In the genomic region with DNA sequence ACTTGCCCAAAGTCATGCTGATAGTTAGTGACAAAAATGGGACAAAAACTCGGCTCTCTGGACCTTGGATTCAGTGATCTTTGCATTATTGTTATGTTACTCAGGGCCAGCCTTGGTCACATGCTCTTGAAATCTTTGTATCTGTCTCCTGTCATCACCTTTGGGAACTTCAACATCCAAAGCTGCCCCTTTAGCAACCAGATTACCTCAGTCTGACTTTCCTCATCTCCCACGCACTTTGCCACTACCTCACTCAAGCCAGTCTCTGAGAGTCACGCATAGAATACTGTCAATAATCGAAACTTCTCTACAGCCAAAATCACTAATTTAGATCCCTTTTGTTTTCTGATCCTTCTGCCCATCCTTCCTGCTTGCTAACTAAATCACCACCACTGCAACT, we compare ENCODE assay signal across 14 cellular contexts.
DNase-seq lines count a peak whose midpoint lies in the region; ATAC-seq, FAIRE-seq and TF ChIP-seq lines count a peak whose summit lies in the region.
"Had no signal": no experiment of that assay in that cellular context is flagged by ENCODE, and none has a peak within 500 bp of the region (broad histone marks: within the 10 kb centered on the region; RNA-seq: fewer than 3 reads in every experiment).

No MANE protein-coding gene starts in this region.

- DNase-seq in IMR-90 = peak; percentile 56
- peak; percentile 21 to 68 for DNase-seq in cardiac fibroblast (ENCODE audit: low read depth in 2 of 2)
- peak; percentile 34 for DNase-seq in iris pigment epithelial cell (ENCODE audit: low read depth)
- DNase-seq in urothelium cell line (ENCODE audit: low spot score) = no peak
- DNase-seq in HepG2 (ENCODE audit: low spot score) = no peak
- DNase-seq in NCI-H526 (lab: John Stamatoyannopoulos, UW) = no peak
- DNase-seq: CD8-positive, alpha-beta memory T cell; NCI-H1436; NCI-H345 had no signal

- peak overlapping the region; percentile 72 to 79 for H4K8ac ChIP-seq in IMR-90 (ENCODE audit: low read depth in 2 of 2, low read length in 2 of 2)

- H2AFZ ChIP-seq in IMR-90 (replicated peaks; ENCODE audit: low read length, poor library complexity) (peak overlapping the region; percentile 46), HepG2 (ENCODE audit: low read length) (no peak overlapping the region)

- intact Hi-C loops in IMR-90 (cut with micrococcal nuclease) (no loop called here), HepG2 (cut with micrococcal nuclease; ENCODE audit: unreplicated experiment) (no loop called here)

- H3K4me1 ChIP-seq in IMR-90 (ENCODE audit: control insufficient read depth, insufficient read depth, low read length) (peaks cover 7% of the 10 kb centered on the region), HepG2 (ENCODE audit: insufficient read depth, low read length) (no peaks in the 10 kb centered on the region)
- H3K4me1 ChIP-seq: HAP-1 had no signal

- H2BK5ac ChIP-seq in IMR-90 (ENCODE audit: low read depth, low read length, poor library complexity, severe bottlenecking) = peak overlapping the region; percentile 77

- no peak overlapping the region for H3K4me3 ChIP-seq in IMR-90 (ENCODE audit: insufficient read depth, low read depth, low read length)
- no peak overlapping the region for H3K4me3 ChIP-seq in cardiac fibroblast (replicated peaks in 1 of 2; ENCODE audit: low read depth in 2 of 2, low read length in 2 of 2)
- H3K4me3 ChIP-seq in HepG2 (replicated peaks in 1 of 3; ENCODE audit: insufficient read depth in 1 of 3, low read depth in 2 of 3, low read length in 3 of 3) = no peak overlapping the region
- H3K4me3 ChIP-seq: BLaER1, HAP-1, SK-N-MC had no signal

- no peak overlapping the region; the same call in 1 of the 2 replicates for H3K56ac ChIP-seq in IMR-90 (ENCODE audit: extremely low read depth, insufficient read depth, low read length)

- no peaks in the 10 kb centered on the region for H3K79me2 ChIP-seq in HepG2 (ENCODE audit: insufficient read depth, low read length)

- H3K9me3 ChIP-seq in IMR-90 (ENCODE audit: control insufficient read depth, insufficient read depth, low read length) (no peaks in the 10 kb centered on the region), HepG2 (ENCODE audit: low read length) (no peaks in the 10 kb centered on the region)
- H3K9me3 ChIP-seq: BLaER1, HAP-1 had no signal

- H3K18ac ChIP-seq in IMR-90 (ENCODE audit: low read depth, low read length) = peak overlapping the region; percentile 40; the same call in 1 of the 2 replicates

- TF ChIP-seq RAD21 in IMR-90 (IDR thresholded peaks at IDR 0.05; ENCODE audit: low read length) (no peak), HepG2 (CRISPR knock-in tag; IDR thresholded peaks at IDR 0.05) (no peak)

- peak overlapping the region; percentile 92 for H2BK20ac ChIP-seq in IMR-90 (ENCODE audit: low read depth, low read length)

- H2BK15ac ChIP-seq in IMR-90 (ENCODE audit: low read depth, low read length) = peak overlapping the region; percentile 86; the same call in 2 of the 3 replicates

- POLR2A ChIA-PET in IMR-90 (lab: Charles Lee; ENCODE audit: unreplicated experiment) (no interaction called here), HepG2 (lab: Yijun Ruan, JAX) (no interaction called here)

- H3K27ac ChIP-seq in IMR-90 (ENCODE audit: insufficient read depth, low read length) (0 out of 2 replicates have a peak overlapping the region, but pooled peaks have one; percentile 2), HepG2 (ENCODE audit: extremely low read length, insufficient read depth, low read length) (no peak overlapping the region)
- H3K27ac ChIP-seq: BLaER1, SK-N-MC had no signal

- peak overlapping the region; percentile 83 for H4K91ac ChIP-seq in IMR-90 (ENCODE audit: insufficient read depth, low read depth, low read length)

- peak overlapping the region; percentile 96 for H2AK5ac ChIP-seq in IMR-90 (ENCODE audit: low read depth, low read length)

- H2BK120ac ChIP-seq in IMR-90 (ENCODE audit: low read depth, low read length) = peak overlapping the region; percentile 91

- CTCF ChIA-PET in IMR-90 (lab: Yijun Ruan, JAX) = interaction anchor here (0.7 kb wide), 1 partner anchor 24 kb away, joined by 3 read pairs; no protein-coding TSS in a partner anchor
- CTCF ChIA-PET in HepG2 (lab: Yijun Ruan, JAX; ENCODE audit: low intra/inter-chr PET ratio, low total read pairs) = no interaction called here

- 0 out of 2 replicates have a peak, but pooled peaks cover 6% of the 10 kb centered on the region for H3K9me1 ChIP-seq in IMR-90 (ENCODE audit: insufficient read depth, low read length)

- H4K5ac ChIP-seq in IMR-90 (ENCODE audit: low read depth, low read length) = peak overlapping the region; percentile 1; the same call in 1 of the 2 replicates

- in situ Hi-C loops in IMR-90 (cut with MboI; ENCODE audit: low sequenced_read_pairs) (no loop called here), HepG2 (cut with HindIII; ENCODE audit: extremely low pct_ligation_motif_present, low pct_unique_long_range_greater_than_20kb) (no loop called here)

- H3K79me1 ChIP-seq in IMR-90 (ENCODE audit: low read depth in 1 of 2, low read length in 2 of 2) = no peaks in the 10 kb centered on the region

- H4K20me1 ChIP-seq in IMR-90 (ENCODE audit: insufficient read depth, low read length) (no peaks in the 10 kb centered on the region), HepG2 (ENCODE audit: insufficient read depth, low read length) (no peaks in the 10 kb centered on the region)
- H4K20me1 ChIP-seq: BLaER1 had no signal

- H3K4ac ChIP-seq in IMR-90 (ENCODE audit: low read depth, low read length) = peak overlapping the region; percentile 84

- peak; percentile 83 for FAIRE-seq in urothelium cell line (lab: Jason Lieb, UNC)
- no peak for FAIRE-seq in HepG2 (lab: Jason Lieb, UNC)
- FAIRE-seq: GM18507 had no signal

- no peak overlapping the region for H3K4me2 ChIP-seq in IMR-90 (ENCODE audit: low read depth, low read length)
- H3K4me2 ChIP-seq in HepG2 (ENCODE audit: low read depth, low read length) = no peak overlapping the region
- H3K4me2 ChIP-seq: BLaER1 had no signal

- peak overlapping the region; percentile 84; the same call in 1 of the 2 replicates for H3K14ac ChIP-seq in IMR-90 (replicated peaks; ENCODE audit: low read depth, low read length)

- H3K23ac ChIP-seq in IMR-90 (ENCODE audit: low read depth, low read length) = peak overlapping the region; percentile 79; the same call in 1 of the 2 replicates

- WGBS in IMR-90 (ENCODE audit: extremely low coverage in 2 of 2, insufficient read length in 1 of 2), 2 experiments = 95% methylated on average over 3 of the region's 4 CpGs; no CpG with 5 or more reads in 1 of the 2 experiments
- WGBS in HepG2 (ENCODE audit: low lambda C conversion rate) = 16% methylated on average over 4 of the region's 4 CpGs

- TF ChIP-seq EP300 in HepG2 (IDR thresholded peaks at IDR 0.05; ENCODE audit: low read depth in 2 of 2, low read length in 2 of 2) = no peak
- TF ChIP-seq EP300 in HepG2 (CRISPR knock-in tag; IDR thresholded peaks at IDR 0.05; ENCODE audit: borderline replicate concordance) = no peak

- TF ChIP-seq POLR2A in IMR-90 (IDR thresholded peaks at IDR 0.05; ENCODE audit: low read depth, low read length) (no peak), HepG2 (IDR thresholded peaks at IDR 0.05; ENCODE audit: insufficient read depth in 1 of 2, low read depth in 2 of 2, low read length in 2 of 2) (no peak)

- H2AK9ac ChIP-seq in IMR-90 (replicated peaks; ENCODE audit: low read depth, low read length, poor library complexity) = peak overlapping the region; percentile 38

- BruUV-seq in IMR-90 (replicated peaks; lab: Mats Ljungman, UMichigan) (no TSS peak), HepG2 (replicated peaks; lab: Mats Ljungman, UMichigan) (no TSS peak)

- no peak for ATAC-seq in IMR-90 (ENCODE audit: low read depth)
- no peak for ATAC-seq in HepG2
- ATAC-seq in HG03095 (IDR thresholded peaks at IDR 0.05; ENCODE audit: unreplicated experiment) = no peak

- H3K27me3 ChIP-seq in IMR-90 (ENCODE audit: control insufficient read depth, insufficient read depth, low read length) (no peaks in the 10 kb centered on the region), HepG2 (ENCODE audit: control insufficient read depth in 1 of 2, insufficient read depth in 2 of 2, low read length in 2 of 2) (no peaks in the 10 kb centered on the region)
- H3K27me3 ChIP-seq: BLaER1 had no signal

- H3K36me3 ChIP-seq in IMR-90 (ENCODE audit: control insufficient read depth, insufficient read depth, low read length) (no peaks in the 10 kb centered on the region), HepG2 (replicated peaks in 1 of 2; ENCODE audit: control insufficient read depth in 1 of 2, insufficient read depth in 2 of 2, low read length in 2 of 2) (no peaks in the 10 kb centered on the region)
- H3K36me3 ChIP-seq: BLaER1, HAP-1 had no signal

- dilution Hi-C loops in IMR-90 (cut with HindIII; ENCODE audit: low sequenced_read_pairs, unreplicated experiment) = no loop called here

- TF ChIP-seq CTCF in IMR-90 (conservative IDR thresholded peaks at IDR 0.05; ENCODE audit: low read depth, low read length) = no peak
- TF ChIP-seq CTCF in cardiac fibroblast (IDR thresholded peaks at IDR 0.05; ENCODE audit: low read depth, low read length) = no peak
- no peak for TF ChIP-seq CTCF in HepG2 (CRISPR knock-in tag; IDR thresholded peaks at IDR 0.05)

- H3K9ac ChIP-seq in IMR-90 (ENCODE audit: low read depth, low read length) = no peak overlapping the region
- no peak overlapping the region for H3K9ac ChIP-seq in HepG2 (ENCODE audit: insufficient read depth, low read depth, low read length)
- H3K9ac ChIP-seq: BLaER1 had no signal

TF ChIP-seq in IMR-90, 13 proteins besides CTCF, POLR2A, EP300 and RAD21 (continues in another document):
- TF ChIP-seq MAZ (IDR thresholded peaks at IDR 0.05; ENCODE audit: borderline replicate concordance, low read depth, low read length) (no peak), USF2 (IDR thresholded peaks at IDR 0.05; ENCODE audit: low read depth, low read length) (peak; percentile 46; the same call in 1 of the 2 replicates)

TF ChIP-seq in HepG2, 621 proteins besides CTCF, POLR2A, EP300 and RAD21 (continues in another document):
- TF ChIP-seq JUN (CRISPR knock-in tag; IDR thresholded peaks at IDR 0.05) = no peak
- no peak for TF ChIP-seq ZFP36L2 (CRISPR knock-in tag; IDR thresholded peaks at IDR 0.05)
- TF ChIP-seq SAP130 (CRISPR knock-in tag; IDR thresholded peaks at IDR 0.05; ENCODE audit: low read depth) = no peak
- no peak for TF ChIP-seq MTA3 (CRISPR knock-in tag; IDR thresholded peaks at IDR 0.05)
- TF ChIP-seq ISL2 (CRISPR knock-in tag; IDR thresholded peaks at IDR 0.05) = no peak

Comparison
In these comparisons a context has a peak if more than half of its experiments do, and no peak if none do; other contexts are left out.
1. DNase-seq: peak in IMR-90 (single experiment), cardiac fibroblast (2 of 2) and iris pigment epithelial cell (single experiment); none in urothelium cell line (single experiment), HepG2 (single experiment) and NCI-H526 (0 of 2).